Comparison of ENCODE assay signal across 8 cellular contexts in the genomic region with DNA sequence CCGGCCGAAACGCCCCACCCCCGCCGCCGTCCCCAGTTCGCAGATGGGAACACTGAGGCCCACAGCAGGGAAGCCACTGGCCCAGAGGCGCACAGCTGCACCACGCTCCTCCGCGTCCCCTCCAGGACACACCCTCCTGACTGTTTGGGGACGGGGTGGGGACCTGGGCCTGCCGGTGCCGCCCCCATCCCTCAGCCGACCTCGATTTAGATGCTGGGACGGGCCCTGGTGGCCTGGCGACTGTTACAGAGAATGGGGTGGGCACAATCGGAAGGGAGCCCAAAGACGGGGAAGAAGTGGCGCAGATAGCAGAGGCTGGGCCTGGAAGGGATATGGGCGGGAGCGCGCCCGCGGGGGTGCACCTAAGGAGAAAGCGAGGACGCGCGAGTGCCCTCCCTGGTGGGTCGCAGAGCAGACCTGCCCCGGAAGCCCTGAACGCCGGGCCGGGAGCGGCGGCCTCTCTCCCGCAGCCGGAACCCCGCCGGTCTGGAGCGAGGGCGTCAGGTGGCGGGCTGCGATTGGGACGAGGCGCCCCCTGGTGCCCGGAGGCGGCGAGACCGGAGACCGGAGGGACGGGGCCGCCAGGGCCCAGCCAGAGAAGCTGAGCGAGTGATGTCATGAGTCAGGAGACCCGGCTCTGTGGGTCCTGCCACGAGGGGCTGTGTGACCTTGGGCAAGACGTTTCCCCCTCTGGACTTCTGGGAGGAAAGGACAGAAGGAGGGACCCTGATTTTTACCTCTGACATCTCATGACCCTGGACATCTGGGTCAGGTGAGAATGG.
DNase-seq lines count a peak whose midpoint lies in the region; TF ChIP-seq lines count a peak whose summit lies in the region.

No MANE protein-coding gene starts in this region.

- peak; percentile 95 for TF ChIP-seq CTCF in H9 (conservative IDR thresholded peaks at IDR 0.05)
- peak; percentile 95 for TF ChIP-seq CTCF in hepatocyte (IDR thresholded peaks at IDR 0.05; ENCODE audit: poor library complexity)

- no peaks in the 10 kb centered on the region for H4K20me1 ChIP-seq in H9 (ENCODE audit: control insufficient read depth, insufficient read depth, insufficient read length)
- no peaks in the 10 kb centered on the region for H4K20me1 ChIP-seq in hepatocyte (ENCODE audit: insufficient read depth, poor library complexity, severe bottlenecking)

- no peaks in the 10 kb centered on the region for H3K9me3 ChIP-seq in H9 (ENCODE audit: control insufficient read depth, low read depth, low read length)
- no peaks in the 10 kb centered on the region for H3K9me3 ChIP-seq in hepatocyte (ENCODE audit: low read depth)

- no peak overlapping the region for H3K9ac ChIP-seq in H9 (ENCODE audit: extremely low read depth, insufficient read length, low read length)

- peak overlapping the region; percentile 74 for H3K18ac ChIP-seq in H9 (ENCODE audit: insufficient read length, low read depth, low read length)

- H3K9me3 Mint-ChIP-seq in H9: no peaks in the 10 kb centered on the region
- H3K9me3 Mint-ChIP-seq in T-helper 1 cell treated with Interleukin-12 subunit alpha and Interleukin-12 subunit beta and Interleukin-4 antibody, amounts not matched to agents 30 μg/mL and 1 μg/mL, for 36 hours: no peaks in the 10 kb centered on the region

- H3K27me3 ChIP-seq in H9 (ENCODE audit: insufficient read depth, low read length) (no peaks in the 10 kb centered on the region; the same call in 1 of the 2 replicates), hepatocyte (no peaks in the 10 kb centered on the region)

- no peaks in the 10 kb centered on the region for H3K79me1 ChIP-seq in H9 (ENCODE audit: insufficient read depth, low read depth, low read length, poor library complexity, severe bottlenecking)

- H2BK120ac ChIP-seq in H9 (ENCODE audit: low read depth, low read length, poor library complexity, severe bottlenecking): no peak overlapping the region

- H3T11ph ChIP-seq in H9 (ENCODE audit: low read length): no peak overlapping the region

- peaks cover 12 to 14% of the 10 kb centered on the region in 2 experiments for H3K4me1 Mint-ChIP-seq in H9
- peaks cover 24% of the 10 kb centered on the region for H3K4me1 Mint-ChIP-seq in T-helper 1 cell treated with Interleukin-12 subunit alpha and Interleukin-12 subunit beta and Interleukin-4 antibody, amounts not matched to agents 30 μg/mL and 1 μg/mL, for 36 hours (ENCODE audit: low read depth)

- H3K4me3 Mint-ChIP-seq in H9: peak overlapping the region; percentile 81 to 90
- peak overlapping the region; percentile 91 for H3K4me3 Mint-ChIP-seq in T-helper 1 cell treated with Interleukin-12 subunit alpha and Interleukin-12 subunit beta and Interleukin-4 antibody, amounts not matched to agents 30 μg/mL and 1 μg/mL, for 36 hours

- H3K4ac ChIP-seq in H9 (ENCODE audit: low read depth, low read length): no peak overlapping the region

- no peak overlapping the region for H4K91ac ChIP-seq in H9 (ENCODE audit: insufficient read length, low read depth, low read length)

- peaks cover 11% of the 10 kb centered on the region for H3K23me2 ChIP-seq in H9 (ENCODE audit: insufficient read length, low read depth, low read length, poor library complexity, severe bottlenecking)

- H3K4me1 ChIP-seq in H9 (ENCODE audit: insufficient read depth, low read length) (0 out of 2 replicates have a peak, but pooled peaks cover 3% of the 10 kb centered on the region), hepatocyte (ENCODE audit: insufficient read depth) (peaks cover 8% of the 10 kb centered on the region)

- peak overlapping the region; percentile 88 for H4K5ac ChIP-seq in H9 (ENCODE audit: insufficient read length, low read depth, low read length)

- no peaks in the 10 kb centered on the region; a peak in 1 of 7 replicates for H3K36me3 Mint-ChIP-seq in H9 (ENCODE audit: insufficient read depth in 1 of 3, low read depth in 3 of 3)
- H3K36me3 Mint-ChIP-seq in T-helper 1 cell treated with Interleukin-12 subunit alpha and Interleukin-12 subunit beta and Interleukin-4 antibody, amounts not matched to agents 30 μg/mL and 1 μg/mL, for 36 hours (ENCODE audit: low read depth): peaks cover 21% of the 10 kb centered on the region

- H2AFZ ChIP-seq in H9 (ENCODE audit: low read length) (no peak overlapping the region), hepatocyte (peak overlapping the region; percentile 69)

- no peak overlapping the region for H3K23ac ChIP-seq in H9 (ENCODE audit: insufficient read length, low read depth, low read length)

- peaks cover 53% of the 10 kb centered on the region for H3K27me3 Mint-ChIP-seq in H9 (ENCODE audit: low read depth)
- H3K27me3 Mint-ChIP-seq in T-helper 1 cell treated with Interleukin-12 subunit alpha and Interleukin-12 subunit beta and Interleukin-4 antibody, amounts not matched to agents 30 μg/mL and 1 μg/mL, for 36 hours (ENCODE audit: low read depth): no peaks in the 10 kb centered on the region

- peak overlapping the region; percentile 60 for H3K4me3 ChIP-seq in hepatocyte

- no peak overlapping the region for H2BK5ac ChIP-seq in H9 (ENCODE audit: insufficient read length, low read length)

- no peaks in the 10 kb centered on the region for H3K9me2 ChIP-seq in hepatocyte (replicated peaks; ENCODE audit: insufficient read depth)

- H4K8ac ChIP-seq in H9 (replicated peaks; ENCODE audit: insufficient read length, low read depth, low read length): no peak overlapping the region

- WGBS in H9 (ENCODE audit: extremely low coverage, insufficient read length, low lambda C conversion rate): no CpG with 5 or more reads among the region's 58 CpGs
- 2% methylated on average over 42 of the region's 58 CpGs for WGBS in hepatocyte (ENCODE audit: low lambda C conversion rate, missing lambda C conversion rate)

- no peak overlapping the region for H3K56ac ChIP-seq in H9 (ENCODE audit: insufficient read length, low read depth, low read length)

- peak overlapping the region in 2 of 3 experiments; percentile 64 to 86; a peak in 3 of 7 replicates for H3K27ac Mint-ChIP-seq in H9
- H3K27ac Mint-ChIP-seq in T-helper 1 cell treated with Interleukin-12 subunit alpha and Interleukin-12 subunit beta and Interleukin-4 antibody, amounts not matched to agents 30 μg/mL and 1 μg/mL, for 36 hours: peak overlapping the region; percentile 86

- peak overlapping the region; percentile 2; the same call in 1 of the 2 replicates for H3K14ac ChIP-seq in H9 (ENCODE audit: insufficient read depth, low read length)

- H2AK5ac ChIP-seq in H9 (ENCODE audit: insufficient read length, low read length): no peak overlapping the region

- DNase-seq in H9 (peak; percentile 92), M059J (ENCODE audit: low read depth) (peak; percentile 78), anterior cingulate cortex (lab: John Stamatoyannopoulos, UW) (peak in 56 of 58 donors; percentile 43 to 90 (median 78)), hepatocyte (ENCODE audit: low spot score) (peak; percentile 95), retina (peak; percentile 96), SHP77 (lab: John Stamatoyannopoulos, UW) (no peak)

- H3K36me3 ChIP-seq in hepatocyte (replicated peaks; ENCODE audit: insufficient read depth, low read depth): no peaks in the 10 kb centered on the region

- no peak overlapping the region for H2BK15ac ChIP-seq in H9 (ENCODE audit: low read depth, low read length)

- no peaks in the 10 kb centered on the region for H3K79me2 ChIP-seq in H9 (ENCODE audit: insufficient read depth, low read length)
- no peaks in the 10 kb centered on the region for H3K79me2 ChIP-seq in hepatocyte

- no peak overlapping the region for H3K27ac ChIP-seq in H9 (ENCODE audit: insufficient read length, low read depth, low read length)
- peak overlapping the region; percentile 87 for H3K27ac ChIP-seq in hepatocyte

- TF ChIP-seq POLR2A in GM10847 (IDR thresholded peaks at IDR 0.05; ENCODE audit: extremely low read depth, insufficient read length): peak; percentile 12

- no peak overlapping the region for H2BK12ac ChIP-seq in H9 (ENCODE audit: insufficient read length, low read depth, low read length)

- H3K4me2 ChIP-seq in H9 (ENCODE audit: insufficient read depth, insufficient read length, low read length) (peak overlapping the region; percentile 22), hepatocyte (peak overlapping the region; percentile 90)

- no peak overlapping the region for H2BK20ac ChIP-seq in H9 (ENCODE audit: low read depth, low read length, poor library complexity, severe bottlenecking)

Comparison
In these comparisons a context has a peak if more than half of its experiments do, and no peak if none do; other contexts are left out.
1. DNase-seq: peak in H9 (single experiment), M059J (single experiment), anterior cingulate cortex (56 of 58), hepatocyte (single experiment) and retina (single experiment); none in SHP77 (0 of 2).